In genomic region chr5:65769539-65769938, GRCh38 we compare ENCODE assay signal across 12 cellular contexts. TPM values are rescaled to one million over a fixed set of nuclear protein-coding genes. Genes with fewer than 3 reads are reported as not detected.
DNase-seq lines count a peak whose midpoint lies in the region; ATAC-seq and TF ChIP-seq lines count a peak whose summit lies in the region.
"Had no signal": no experiment of that assay in that cellular context is flagged by ENCODE, and none has a peak within 500 bp of the region (broad histone marks: within the 10 kb centered on the region; RNA-seq: fewer than 3 reads in every experiment).

No MANE protein-coding gene starts in this region.

- H3K27me3 Mint-ChIP-seq in chondrocyte (ENCODE audit: low read depth), result no peaks in the 10 kb centered on the region
- H3K27me3 Mint-ChIP-seq in osteocyte (ENCODE audit: unreplicated experiment), result no peaks in the 10 kb centered on the region

- peaks cover 11% of the 10 kb centered on the region for H3K36me3 Mint-ChIP-seq in chondrocyte (ENCODE audit: low read depth)
- peaks cover 23% of the 10 kb centered on the region for H3K36me3 Mint-ChIP-seq in osteocyte (ENCODE audit: unreplicated experiment)

- H3K9me3 Mint-ChIP-seq in chondrocyte (ENCODE audit: low read depth) (peaks cover 4% of the 10 kb centered on the region), osteocyte (ENCODE audit: unreplicated experiment) (peaks cover 7% of the 10 kb centered on the region)

- peak overlapping the region; percentile 75 for H3K27ac Mint-ChIP-seq in chondrocyte (ENCODE audit: unreplicated experiment)
- peak overlapping the region; percentile 43 for H3K27ac Mint-ChIP-seq in osteocyte (ENCODE audit: unreplicated experiment)

- DNase-seq in GM04504 (ENCODE audit: low read depth) (peak; percentile 65), NCI-H2196 (lab: John Stamatoyannopoulos, UW; ENCODE audit: unreplicated experiment) (peak; percentile 33), chondrocyte (ENCODE audit: low spot score) (no peak), osteocyte (ENCODE audit: extremely low spot score, unreplicated experiment) (no peak), GM13977 (ENCODE audit: low spot score) (no peak), AML-193 (lab: John Stamatoyannopoulos, UW) (no peak)
- DNase-seq: activated T-cell treated with anti-CD3 and anti-CD28 coated beads, Interleukin-2, amount 50 U/mL, for 48 hours; effector CD4-positive, alpha-beta T cell; kidney; NCI-H2171 treated with DMSO at 0.1 percent for 48 hours; ovary had no signal

- ATAC-seq in HG02981 (IDR thresholded peaks at IDR 0.05; ENCODE audit: unreplicated experiment), result no peak

- in situ Hi-C loops in GM13977 (cut with MboI; ENCODE audit: low pct_unique_long_range_greater_than_20kb, low sequenced_read_pairs, unreplicated experiment), result no loop called here

- no peak for TF ChIP-seq CTCF in chondrocyte (IDR thresholded peaks at IDR 0.05)
- no peak for TF ChIP-seq CTCF in osteocyte (IDR thresholded peaks at IDR 0.05)
- no peak for TF ChIP-seq CTCF in GM13977 (IDR thresholded peaks at IDR 0.05; ENCODE audit: extremely low read depth, insufficient read depth, missing control alignments)

- H3K4me1 Mint-ChIP-seq in chondrocyte (ENCODE audit: low read depth), result peaks cover 20% of the 10 kb centered on the region
- peaks cover 21% of the 10 kb centered on the region for H3K4me1 Mint-ChIP-seq in osteocyte (ENCODE audit: unreplicated experiment)

- H3K4me3 Mint-ChIP-seq in chondrocyte (ENCODE audit: unreplicated experiment) (no peak overlapping the region), osteocyte (ENCODE audit: unreplicated experiment) (no peak overlapping the region)

RNA-seq across cellular contexts. Expression of gene NLN, which starts 47.5 kb away (rescaled TPM):
- total RNA-seq in chondrocyte, result 36.4 to 44.0 TPM (median 38.6 TPM) in 3 replicates
- total RNA-seq in osteocyte, result 40.3 and 42.7 TPM in 2 replicates

RNA-seq across cellular contexts. Expression of gene SGTB, which starts 47.6 kb away (rescaled TPM):
- total RNA-seq in chondrocyte (19.5 to 30.9 TPM (median 27.9 TPM) in 3 replicates), osteocyte (18.2 and 18.8 TPM in 2 replicates)

Comparison
In these comparisons a context has a peak if more than half of its experiments do, and no peak if none do; other contexts are left out.
1. DNase-seq: peak in GM04504 (single experiment) and NCI-H2196 (single experiment); none in chondrocyte (single experiment), osteocyte (single experiment), GM13977 (single experiment) and AML-193 (0 of 2).